2 cellular contexts compared by ENCODE assay signal in genomic region chr20:59010995-59011873, GRCh38.
A peak's percentile ranks its signal among the peaks of the same experiment; 100 is the strongest.
TF ChIP-seq lines count a peak whose summit lies in the region.

No MANE protein-coding gene starts in this region.

TF ChIP-seq in Ishikawa, 13 proteins besides CTCF, POLR2A, EP300 and RAD21:
- TF ChIP-seq MAX (IDR thresholded peaks at IDR 0.05) (0 out of 2 replicates have a peak, but pooled peaks have one; percentile 10), TEAD4 (IDR thresholded peaks at IDR 0.05) (peak; percentile 36; the same call in 1 of the 2 replicates), TCF12 (IDR thresholded peaks at IDR 0.05; ENCODE audit: low read depth) (no peak)

TF ChIP-seq in HepG2, 621 proteins besides CTCF, POLR2A, EP300 and RAD21 (continues in another document):
- TF ChIP-seq, protein P1, sequence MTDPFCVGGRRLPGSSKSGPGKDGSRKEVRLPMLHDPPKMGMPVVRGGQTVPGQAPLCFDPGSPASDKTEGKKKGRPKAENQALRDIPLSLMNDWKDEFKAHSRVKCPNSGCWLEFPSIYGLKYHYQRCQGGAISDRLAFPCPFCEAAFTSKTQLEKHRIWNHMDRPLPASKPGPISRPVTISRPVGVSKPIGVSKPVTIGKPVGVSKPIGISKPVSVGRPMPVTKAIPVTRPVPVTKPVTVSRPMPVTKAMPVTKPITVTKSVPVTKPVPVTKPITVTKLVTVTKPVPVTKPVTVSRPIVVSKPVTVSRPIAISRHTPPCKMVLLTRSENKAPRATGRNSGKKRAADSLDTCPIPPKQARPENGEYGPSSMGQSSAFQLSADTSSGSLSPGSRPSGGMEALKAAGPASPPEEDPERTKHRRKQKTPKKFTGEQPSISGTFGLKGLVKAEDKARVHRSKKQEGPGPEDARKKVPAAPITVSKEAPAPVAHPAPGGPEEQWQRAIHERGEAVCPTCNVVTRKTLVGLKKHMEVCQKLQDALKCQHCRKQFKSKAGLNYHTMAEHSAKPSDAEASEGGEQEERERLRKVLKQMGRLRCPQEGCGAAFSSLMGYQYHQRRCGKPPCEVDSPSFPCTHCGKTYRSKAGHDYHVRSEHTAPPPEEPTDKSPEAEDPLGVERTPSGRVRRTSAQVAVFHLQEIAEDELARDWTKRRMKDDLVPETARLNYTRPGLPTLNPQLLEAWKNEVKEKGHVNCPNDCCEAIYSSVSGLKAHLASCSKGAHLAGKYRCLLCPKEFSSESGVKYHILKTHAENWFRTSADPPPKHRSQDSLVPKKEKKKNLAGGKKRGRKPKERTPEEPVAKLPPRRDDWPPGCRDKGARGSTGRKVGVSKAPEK (CRISPR knock-in tag; IDR thresholded peaks at IDR 0.05; ENCODE audit: borderline replicate concordance) = no peak
- TF ChIP-seq MTA3 (CRISPR knock-in tag; IDR thresholded peaks at IDR 0.05) (no peak), RELA (CRISPR knock-in tag; IDR thresholded peaks at IDR 0.05) (no peak), ZNF34 (CRISPR knock-in tag; IDR thresholded peaks at IDR 0.05; ENCODE audit: borderline replicate concordance) (no peak), ZNF235 (CRISPR knock-in tag; IDR thresholded peaks at IDR 0.05; ENCODE audit: borderline replicate concordance) (no peak), REL (CRISPR knock-in tag; conservative IDR thresholded peaks at IDR 0.05) (no peak), PITX1 (CRISPR knock-in tag; IDR thresholded peaks at IDR 0.05) (0 out of 2 replicates have a peak, but pooled peaks have one; percentile 36), NBN (conservative IDR thresholded peaks at IDR 0.05) (no peak), NR1H2 (CRISPR knock-in tag; IDR thresholded peaks at IDR 0.05; ENCODE audit: borderline replicate concordance, low read depth) (no peak), ZNF781 (CRISPR knock-in tag; IDR thresholded peaks at IDR 0.05; ENCODE audit: borderline replicate concordance, not compliant biosample characterization) (no peak), MXD3 (CRISPR knock-in tag; IDR thresholded peaks at IDR 0.05) (no peak), PREB (CRISPR knock-in tag; IDR thresholded peaks at IDR 0.05) (no peak), WIZ (CRISPR knock-in tag; IDR thresholded peaks at IDR 0.05) (no peak), TRIM24 (CRISPR knock-in tag; IDR thresholded peaks at IDR 0.05) (no peak), ZNF292 (CRISPR knock-in tag; IDR thresholded peaks at IDR 0.05; ENCODE audit: borderline replicate concordance, low read depth) (no peak), ZNF251 (CRISPR knock-in tag; IDR thresholded peaks at IDR 0.05) (no peak), ETS1 (CRISPR knock-in tag; IDR thresholded peaks at IDR 0.05) (no peak), NCOA2 (CRISPR knock-in tag; IDR thresholded peaks at IDR 0.05) (no peak; the same call in 1 of the 2 replicates), KLF12 (CRISPR knock-in tag; IDR thresholded peaks at IDR 0.05; ENCODE audit: borderline replicate concordance) (no peak), ZBTB38 (CRISPR knock-in tag; IDR thresholded peaks at IDR 0.05) (peak; percentile 100), CSRNP1 (CRISPR knock-in tag; IDR thresholded peaks at IDR 0.05) (no peak), LRRFIP1 (CRISPR knock-in tag; conservative IDR thresholded peaks at IDR 0.05) (0 out of 2 replicates have a peak, but pooled peaks have one; percentile 57), HNRNPUL1 (IDR thresholded peaks at IDR 0.05; ENCODE audit: low read depth, low read length) (no peak), ZNF136 (CRISPR knock-in tag; IDR thresholded peaks at IDR 0.05; ENCODE audit: low read depth) (no peak)
- TF ChIP-seq, protein P2, sequence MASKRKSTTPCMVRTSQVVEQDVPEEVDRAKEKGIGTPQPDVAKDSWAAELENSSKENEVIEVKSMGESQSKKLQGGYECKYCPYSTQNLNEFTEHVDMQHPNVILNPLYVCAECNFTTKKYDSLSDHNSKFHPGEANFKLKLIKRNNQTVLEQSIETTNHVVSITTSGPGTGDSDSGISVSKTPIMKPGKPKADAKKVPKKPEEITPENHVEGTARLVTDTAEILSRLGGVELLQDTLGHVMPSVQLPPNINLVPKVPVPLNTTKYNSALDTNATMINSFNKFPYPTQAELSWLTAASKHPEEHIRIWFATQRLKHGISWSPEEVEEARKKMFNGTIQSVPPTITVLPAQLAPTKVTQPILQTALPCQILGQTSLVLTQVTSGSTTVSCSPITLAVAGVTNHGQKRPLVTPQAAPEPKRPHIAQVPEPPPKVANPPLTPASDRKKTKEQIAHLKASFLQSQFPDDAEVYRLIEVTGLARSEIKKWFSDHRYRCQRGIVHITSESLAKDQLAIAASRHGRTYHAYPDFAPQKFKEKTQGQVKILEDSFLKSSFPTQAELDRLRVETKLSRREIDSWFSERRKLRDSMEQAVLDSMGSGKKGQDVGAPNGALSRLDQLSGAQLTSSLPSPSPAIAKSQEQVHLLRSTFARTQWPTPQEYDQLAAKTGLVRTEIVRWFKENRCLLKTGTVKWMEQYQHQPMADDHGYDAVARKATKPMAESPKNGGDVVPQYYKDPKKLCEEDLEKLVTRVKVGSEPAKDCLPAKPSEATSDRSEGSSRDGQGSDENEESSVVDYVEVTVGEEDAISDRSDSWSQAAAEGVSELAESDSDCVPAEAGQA (IDR thresholded peaks at IDR 0.05; ENCODE audit: low read depth) = no peak
- TF ChIP-seq, protein P2 (CRISPR knock-in tag; IDR thresholded peaks at IDR 0.05; ENCODE audit: borderline replicate concordance) = no peak
- TF ChIP-seq, protein P3, sequence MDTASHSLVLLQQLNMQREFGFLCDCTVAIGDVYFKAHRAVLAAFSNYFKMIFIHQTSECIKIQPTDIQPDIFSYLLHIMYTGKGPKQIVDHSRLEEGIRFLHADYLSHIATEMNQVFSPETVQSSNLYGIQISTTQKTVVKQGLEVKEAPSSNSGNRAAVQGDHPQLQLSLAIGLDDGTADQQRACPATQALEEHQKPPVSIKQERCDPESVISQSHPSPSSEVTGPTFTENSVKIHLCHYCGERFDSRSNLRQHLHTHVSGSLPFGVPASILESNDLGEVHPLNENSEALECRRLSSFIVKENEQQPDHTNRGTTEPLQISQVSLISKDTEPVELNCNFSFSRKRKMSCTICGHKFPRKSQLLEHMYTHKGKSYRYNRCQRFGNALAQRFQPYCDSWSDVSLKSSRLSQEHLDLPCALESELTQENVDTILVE (CRISPR knock-in tag; IDR thresholded peaks at IDR 0.05) = no peak
- TF ChIP-seq, protein P4, sequence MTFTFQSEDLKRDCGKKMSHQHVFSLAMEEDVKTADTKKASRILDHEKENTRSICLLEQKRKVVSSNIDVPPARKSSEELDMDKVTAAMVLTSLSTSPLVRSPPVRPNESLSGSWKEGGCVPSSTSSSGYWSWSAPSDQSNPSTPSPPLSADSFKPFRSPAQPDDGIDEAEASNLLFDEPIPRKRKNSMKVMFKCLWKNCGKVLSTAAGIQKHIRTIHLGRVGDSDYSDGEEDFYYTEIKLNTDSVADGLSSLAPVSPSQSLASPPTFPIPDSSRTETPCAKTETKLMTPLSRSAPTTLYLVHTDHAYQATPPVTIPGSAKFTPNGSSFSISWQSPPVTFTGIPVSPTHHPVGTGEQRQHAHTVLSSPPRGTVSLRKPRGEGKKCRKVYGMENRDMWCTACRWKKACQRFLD (CRISPR knock-in tag; IDR thresholded peaks at IDR 0.05; ENCODE audit: borderline replicate concordance) = no peak
- TF ChIP-seq, protein P5, sequence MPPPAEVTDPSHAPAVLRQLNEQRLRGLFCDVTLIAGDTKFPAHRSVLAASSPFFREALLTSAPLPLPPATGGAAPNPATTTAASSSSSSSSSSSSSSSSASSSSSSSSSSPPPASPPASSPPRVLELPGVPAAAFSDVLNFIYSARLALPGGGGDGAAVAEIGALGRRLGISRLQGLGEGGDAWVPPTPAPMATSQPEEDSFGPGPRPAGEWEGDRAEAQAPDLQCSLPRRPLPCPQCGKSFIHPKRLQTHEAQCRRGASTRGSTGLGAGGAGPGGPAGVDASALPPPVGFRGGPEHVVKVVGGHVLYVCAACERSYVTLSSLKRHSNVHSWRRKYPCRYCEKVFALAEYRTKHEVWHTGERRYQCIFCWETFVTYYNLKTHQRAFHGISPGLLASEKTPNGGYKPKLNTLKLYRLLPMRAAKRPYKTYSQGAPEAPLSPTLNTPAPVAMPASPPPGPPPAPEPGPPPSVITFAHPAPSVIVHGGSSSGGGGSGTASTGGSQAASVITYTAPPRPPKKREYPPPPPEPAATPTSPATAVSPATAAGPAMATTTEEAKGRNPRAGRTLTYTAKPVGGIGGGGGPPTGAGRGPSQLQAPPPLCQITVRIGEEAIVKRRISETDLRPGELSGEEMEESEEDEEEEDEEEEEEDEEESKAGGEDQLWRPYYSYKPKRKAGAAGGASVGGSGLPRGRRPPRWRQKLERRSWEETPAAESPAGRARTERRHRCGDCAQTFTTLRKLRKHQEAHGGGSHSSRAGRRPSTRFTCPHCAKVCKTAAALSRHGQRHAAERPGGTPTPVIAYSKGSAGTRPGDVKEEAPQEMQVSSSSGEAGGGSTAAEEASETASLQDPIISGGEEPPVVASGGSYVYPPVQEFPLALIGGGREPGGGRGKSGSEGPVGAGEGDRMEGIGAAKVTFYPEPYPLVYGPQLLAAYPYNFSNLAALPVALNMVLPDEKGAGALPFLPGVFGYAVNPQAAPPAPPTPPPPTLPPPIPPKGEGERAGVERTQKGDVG (CRISPR knock-in tag; IDR thresholded peaks at IDR 0.05; ENCODE audit: borderline replicate concordance) = no peak; the same call in 1 of the 2 replicates
- TF ChIP-seq, protein P6, sequence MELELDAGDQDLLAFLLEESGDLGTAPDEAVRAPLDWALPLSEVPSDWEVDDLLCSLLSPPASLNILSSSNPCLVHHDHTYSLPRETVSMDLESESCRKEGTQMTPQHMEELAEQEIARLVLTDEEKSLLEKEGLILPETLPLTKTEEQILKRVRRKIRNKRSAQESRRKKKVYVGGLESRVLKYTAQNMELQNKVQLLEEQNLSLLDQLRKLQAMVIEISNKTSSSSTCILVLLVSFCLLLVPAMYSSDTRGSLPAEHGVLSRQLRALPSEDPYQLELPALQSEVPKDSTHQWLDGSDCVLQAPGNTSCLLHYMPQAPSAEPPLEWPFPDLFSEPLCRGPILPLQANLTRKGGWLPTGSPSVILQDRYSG (CRISPR knock-in tag; IDR thresholded peaks at IDR 0.05) = no peak
